32 cellular contexts compared by ENCODE assay signal in genomic region chr5:71737931-71738539, GRCh38. TPM values are rescaled to one million over a fixed set of nuclear protein-coding genes. Genes with fewer than 3 reads are reported as not detected.
"Had no signal": no experiment of that assay in that cellular context is flagged by ENCODE, and none has a peak within 500 bp of the region (broad histone marks: within the 10 kb centered on the region; RNA-seq: fewer than 3 reads in every experiment).

No MANE protein-coding gene starts in this region.

- H3K4me1 Mint-ChIP-seq: naive B cell; natural killer cell; stimulated activated memory B cell treated with anti-CD40 and anti-IgM and Interleukin-4, amounts not matched to agents 10 μg/mL and 1 μg/mL and 100 μg/mL, for 72 hours; stimulated activated naive CD8-positive, alpha-beta T cell treated with anti-CD3 and anti-CD28 coated beads, Interleukin-15, amount 100 ng/mL, for 72 hours had no signal

- H3K4me2 ChIP-seq: neural progenitor cell, smooth muscle cell had no signal

- H3K27ac Mint-ChIP-seq: naive B cell; natural killer cell; nephron progenitor cell; neural progenitor cell; progenitor cell of endocrine pancreas; stimulated activated memory B cell treated with anti-CD40 and anti-IgM and Interleukin-4, amounts not matched to agents 10 μg/mL and 1 μg/mL and 100 μg/mL, for 72 hours; stimulated activated naive CD8-positive, alpha-beta T cell treated with anti-CD3 and anti-CD28 coated beads, Interleukin-15, amount 100 ng/mL, for 72 hours; type B pancreatic cell had no signal

- H3K4me3 Mint-ChIP-seq: naive B cell; natural killer cell; nephron progenitor cell; neural progenitor cell; stimulated activated memory B cell treated with anti-CD40 and anti-IgM and Interleukin-4, amounts not matched to agents 10 μg/mL and 1 μg/mL and 100 μg/mL, for 72 hours; stimulated activated naive CD8-positive, alpha-beta T cell treated with anti-CD3 and anti-CD28 coated beads, Interleukin-15, amount 100 ng/mL, for 72 hours; type B pancreatic cell had no signal

- H3K27ac ChIP-seq: left lung, lower lobe of right lung, neural progenitor cell, ovary, right atrium auricular region, right lobe of liver, tibial nerve, uterus had no signal

- H3K9me3 ChIP-seq: left lung, lower lobe of right lung, ovary, right atrium auricular region, right lobe of liver, tibial nerve, uterus had no signal

- ATAC-seq: left colon; left lung; lower lobe of right lung; natural killer cell; right lobe of liver; stimulated activated memory B cell treated with anti-CD40 and anti-IgM and Interleukin-4, amounts not matched to agents 10 μg/mL and 1 μg/mL and 100 μg/mL, for 72 hours; stimulated activated naive CD8-positive, alpha-beta T cell treated with anti-CD3 and anti-CD28 coated beads, Interleukin-15, amount 100 ng/mL, for 72 hours had no signal

- H3K9ac ChIP-seq: neural progenitor cell had no signal

- H3K27me3 ChIP-seq: left lung, neural progenitor cell, ovary, right atrium auricular region, right lobe of liver, tibial nerve, uterus had no signal

- H3K4me1 ChIP-seq: left lung, lower lobe of right lung, neural progenitor cell, right atrium auricular region, right lobe of liver, tibial nerve, uterus had no signal

- DNase-seq: kidney; left colon; left lung; lower lobe of right lung; mammary epithelial cell; mesenchymal stem cell; naive B cell; natural killer cell; nephron progenitor cell; ovary; right lobe of liver; stimulated activated CD4-positive, alpha-beta T cell treated with anti-CD3 and anti-CD28 coated beads, Interleukin-1b, Interleukin-23, amount 100 ng/mL, for 48 hours; stimulated activated CD4-positive, alpha-beta T cell treated with anti-CD3 and anti-CD28 coated beads, Interleukin-2, amount 100 ng/mL, for 48 hours; stimulated activated CD4-positive, alpha-beta T cell treated with anti-CD3 and anti-CD28 coated beads, Interleukin-4, amount 100 ng/mL, for 4 hours; stimulated activated CD8-positive, alpha-beta memory T cell treated with anti-CD3 and anti-CD28 coated beads, Interleukin-4, amount 100 ng/mL, for 48 hours; stimulated activated naive CD4-positive, alpha-beta T cell treated with Interleukin-2 at 50 U/mL for 16 hours; stimulated activated naive CD8-positive, alpha-beta T cell treated with anti-CD3 and anti-CD28 coated beads, Interleukin-15, amount 100 ng/mL, for 72 hours; substantia nigra; uterus had no signal

- H3K9me3 Mint-ChIP-seq: natural killer cell; nephron progenitor cell; neural progenitor cell; stimulated activated naive CD8-positive, alpha-beta T cell treated with anti-CD3 and anti-CD28 coated beads, Interleukin-15, amount 100 ng/mL, for 72 hours; type B pancreatic cell had no signal

- H3K4me3 ChIP-seq: left lung, lower lobe of right lung, neural progenitor cell, ovary, right atrium auricular region, right lobe of liver, smooth muscle cell, tibial nerve, uterus had no signal

- H3K36me3 ChIP-seq: lower lobe of right lung, neural progenitor cell, ovary, right atrium auricular region, right lobe of liver, tibial nerve, uterus had no signal

- H2AFZ ChIP-seq: neural progenitor cell had no signal

- H3K36me3 Mint-ChIP-seq: naive B cell; natural killer cell; neural progenitor cell; stimulated activated memory B cell treated with anti-CD40 and anti-IgM and Interleukin-4, amounts not matched to agents 10 μg/mL and 1 μg/mL and 100 μg/mL, for 72 hours; type B pancreatic cell had no signal

RNA-seq across cellular contexts. Expression of gene CARTPT, which starts 19.0 kb away (rescaled TPM):
- total RNA-seq: kidney, left lung, liver, lower lobe of right lung, mammary epithelial cell, natural killer cell, omental fat pad, progenitor cell of endocrine pancreas, pulmonary artery endothelial cell, renal cortical epithelial cell, right atrium auricular region, right lobe of liver, skeletal muscle tissue, smooth muscle cell, tibial nerve, ureter, uterus had no signal
